ENCODE assay signal across 7 cellular contexts in genomic region chr20:36886859-36887778, GRCh38. TPM values are rescaled to one million over a fixed set of nuclear protein-coding genes. Genes with fewer than 3 reads are reported as not detected.
A peak's percentile ranks its signal among the peaks of the same experiment; 100 is the strongest.
DNase-seq lines count a peak whose midpoint lies in the region; ATAC-seq and TF ChIP-seq lines count a peak whose summit lies in the region.

No MANE protein-coding gene starts in this region.

- TF ChIP-seq CTCF in LNCaP clone FGC (IDR thresholded peaks at IDR 0.05; ENCODE audit: control insufficient read depth, extremely low read depth, insufficient read depth): peak; percentile 97
- TF ChIP-seq CTCF in neural cell (IDR thresholded peaks at IDR 0.05; ENCODE audit: poor library complexity, severe bottlenecking): peak; percentile 96

- peak; percentile 59 for ATAC-seq in GM18498 (IDR thresholded peaks at IDR 0.05; ENCODE audit: unreplicated experiment)
- peak; percentile 92 for ATAC-seq in activated T-helper 17 cell treated with anti-CD3 and anti-CD28 coated beads, Interleukin-2, amount 50 U/mL, for 72 hours (replicated peaks)

- H2AFZ ChIP-seq in neural cell (ENCODE audit: low read depth, low read length): no peak overlapping the region

- H3K36me3 Mint-ChIP-seq in activated T-helper 17 cell treated with anti-CD3 and anti-CD28 coated beads, Interleukin-2, amount 50 U/mL, for 72 hours (ENCODE audit: low read depth): peaks cover 31% of the 10 kb centered on the region

- H3K4me2 ChIP-seq in neural cell (ENCODE audit: low read length): no peak overlapping the region

- no peak overlapping the region for H3K27ac ChIP-seq in neural cell (ENCODE audit: low read length)

- peak overlapping the region; percentile 0 for H3K4me3 Mint-ChIP-seq in activated T-helper 17 cell treated with anti-CD3 and anti-CD28 coated beads, Interleukin-2, amount 50 U/mL, for 72 hours

- no peaks in the 10 kb centered on the region for H3K9me3 Mint-ChIP-seq in activated T-helper 17 cell treated with anti-CD3 and anti-CD28 coated beads, Interleukin-2, amount 50 U/mL, for 72 hours

- no peaks in the 10 kb centered on the region for H3K9me3 ChIP-seq in neural cell (ENCODE audit: low read length)

- H3K36me3 ChIP-seq in neural cell (ENCODE audit: insufficient read depth, low read length): no peaks in the 10 kb centered on the region

- H3K27me3 ChIP-seq in neural cell (ENCODE audit: insufficient read depth, low read depth, low read length): no peaks in the 10 kb centered on the region

- no peaks in the 10 kb centered on the region for H3K9me2 ChIP-seq in neural cell (ENCODE audit: insufficient read depth, low read length)

- H3K27me3 Mint-ChIP-seq in activated T-helper 17 cell treated with anti-CD3 and anti-CD28 coated beads, Interleukin-2, amount 50 U/mL, for 72 hours: no peaks in the 10 kb centered on the region

- DNase-seq in LNCaP clone FGC (ENCODE audit: low read depth) (peak; percentile 31), RPMI7951 (ENCODE audit: low read depth) (peak; percentile 79), fibroblast of the conjunctiva (ENCODE audit: low read depth) (peak; percentile 66)
- DNase-seq in stimulated activated naive CD4-positive, alpha-beta T cell treated with Interleukin-2 at 50 U/mL for 16 hours (lab: John Stamatoyannopoulos, UW): peak; percentile 70

- no peak overlapping the region for H3K4me3 ChIP-seq in LNCaP clone FGC (ENCODE audit: low read depth, low read length)
- no peak overlapping the region for H3K4me3 ChIP-seq in neural cell (ENCODE audit: low read length)

- no peaks in the 10 kb centered on the region for H3F3A ChIP-seq in neural cell (ENCODE audit: insufficient read depth, low read length, poor library complexity, severe bottlenecking)

- no peaks in the 10 kb centered on the region for H3K79me2 ChIP-seq in neural cell (replicated peaks; ENCODE audit: insufficient read depth, low read length)

- peak; percentile 94 for TF ChIP-seq RAD21 in neural cell (conservative IDR thresholded peaks at IDR 0.05)

- H4K20me1 ChIP-seq in neural cell (ENCODE audit: insufficient read depth): no peaks in the 10 kb centered on the region

- peaks cover 13% of the 10 kb centered on the region for H3K4me1 Mint-ChIP-seq in activated T-helper 17 cell treated with anti-CD3 and anti-CD28 coated beads, Interleukin-2, amount 50 U/mL, for 72 hours

- peak overlapping the region; percentile 21 for H3K27ac Mint-ChIP-seq in activated T-helper 17 cell treated with anti-CD3 and anti-CD28 coated beads, Interleukin-2, amount 50 U/mL, for 72 hours

- TF ChIP-seq EP300 in neural cell (conservative IDR thresholded peaks at IDR 0.05; ENCODE audit: poor library complexity, severe bottlenecking): no peak

- no peak overlapping the region for H3K9ac ChIP-seq in neural cell (ENCODE audit: low read length)

TF ChIP-seq in neural cell, 6 proteins besides CTCF, POLR2A, EP300 and RAD21:
- TF ChIP-seq EZH2 (IDR thresholded peaks at IDR 0.05; ENCODE audit: borderline replicate concordance, insufficient read depth, low read length, poor library complexity, severe bottlenecking): no peak
- TF ChIP-seq SMC3 (conservative IDR thresholded peaks at IDR 0.05; ENCODE audit: poor library complexity): peak; percentile 87

RNA-seq across cellular contexts. Expression of gene TLDC2, which starts 11.2 kb away (rescaled TPM):
- total RNA-seq in RPMI7951 (2014; rRNA removed; shearing (Covaris generic)): 0.39 TPM in 1 of 2 replicates, not detected in the other
- not detected for total RNA-seq in activated T-helper 17 cell treated with anti-CD3 and anti-CD28 coated beads, Interleukin-2, amount 50 U/mL, for 72 hours
- polyA plus RNA-seq in neural cell: not detected in 2 replicates
- polyA minus RNA-seq in neural cell: not detected in 2 replicates
